ENCODE assay signal across 2 cellular contexts in the genomic region with DNA sequence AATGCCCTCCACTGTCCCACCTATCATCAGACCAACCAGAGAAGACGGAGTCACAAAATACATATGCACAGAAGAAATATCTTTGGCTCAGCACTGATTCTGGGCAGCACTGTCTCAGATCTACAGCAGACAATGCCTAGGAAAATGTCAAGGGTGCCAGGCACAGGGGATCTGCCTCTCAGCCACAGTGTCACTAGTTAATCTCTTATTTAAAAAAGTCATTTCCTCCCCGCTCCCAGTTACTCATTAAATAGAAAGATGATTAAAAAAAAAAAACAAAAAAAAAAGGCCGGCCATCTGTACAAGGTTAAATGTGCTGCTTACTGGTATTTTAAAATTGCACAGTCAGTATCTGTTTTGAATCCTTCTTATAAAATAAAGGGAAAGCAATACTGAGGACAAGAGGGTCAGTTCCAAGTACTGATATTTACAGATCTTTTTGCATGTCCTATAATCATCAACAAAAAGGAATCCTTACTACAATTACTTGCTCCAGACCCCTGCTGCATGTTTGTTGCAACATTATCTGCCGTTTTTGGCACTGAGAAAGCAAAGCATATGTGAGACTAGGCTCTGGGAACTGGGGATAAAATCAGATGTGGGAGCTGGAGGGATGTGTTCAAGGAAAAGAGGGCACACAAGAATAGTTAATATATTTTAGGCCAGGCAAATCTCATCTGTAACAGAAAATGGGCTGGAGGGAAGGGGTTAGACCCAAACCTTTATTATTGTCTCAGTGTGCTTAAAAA.
TF ChIP-seq lines count a peak whose summit lies in the region.

No MANE protein-coding gene starts in this region.

TF ChIP-seq in SK-N-SH, 30 proteins besides CTCF, POLR2A, EP300 and RAD21 (continued from another document):
- TF ChIP-seq, protein P1, sequence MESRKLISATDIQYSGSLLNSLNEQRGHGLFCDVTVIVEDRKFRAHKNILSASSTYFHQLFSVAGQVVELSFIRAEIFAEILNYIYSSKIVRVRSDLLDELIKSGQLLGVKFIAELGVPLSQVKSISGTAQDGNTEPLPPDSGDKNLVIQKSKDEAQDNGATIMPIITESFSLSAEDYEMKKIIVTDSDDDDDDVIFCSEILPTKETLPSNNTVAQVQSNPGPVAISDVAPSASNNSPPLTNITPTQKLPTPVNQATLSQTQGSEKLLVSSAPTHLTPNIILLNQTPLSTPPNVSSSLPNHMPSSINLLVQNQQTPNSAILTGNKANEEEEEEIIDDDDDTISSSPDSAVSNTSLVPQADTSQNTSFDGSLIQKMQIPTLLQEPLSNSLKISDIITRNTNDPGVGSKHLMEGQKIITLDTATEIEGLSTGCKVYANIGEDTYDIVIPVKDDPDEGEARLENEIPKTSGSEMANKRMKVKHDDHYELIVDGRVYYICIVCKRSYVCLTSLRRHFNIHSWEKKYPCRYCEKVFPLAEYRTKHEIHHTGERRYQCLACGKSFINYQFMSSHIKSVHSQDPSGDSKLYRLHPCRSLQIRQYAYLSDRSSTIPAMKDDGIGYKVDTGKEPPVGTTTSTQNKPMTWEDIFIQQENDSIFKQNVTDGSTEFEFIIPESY (IDR thresholded peaks at IDR 0.05; ENCODE audit: borderline replicate concordance, low read depth) = no peak
- no peak for TF ChIP-seq USF2 (IDR thresholded peaks at IDR 0.05; ENCODE audit: borderline replicate concordance, low read depth, low read length)
- TF ChIP-seq FOXM1 (IDR thresholded peaks at IDR 0.05; ENCODE audit: low read depth) = no peak
- no peak for TF ChIP-seq RCOR1 (IDR thresholded peaks at IDR 0.05; ENCODE audit: low read length)
- no peak for TF ChIP-seq FOXJ3 (CRISPR knock-in tag; IDR thresholded peaks at IDR 0.05)
- TF ChIP-seq MXI1 (IDR thresholded peaks at IDR 0.05; ENCODE audit: low read depth, low read length) = no peak
- no peak for TF ChIP-seq SIN3A (IDR thresholded peaks at IDR 0.05; ENCODE audit: borderline replicate concordance, low read depth, low read length)
- TF ChIP-seq USF1 (IDR thresholded peaks at IDR 0.05; ENCODE audit: borderline replicate concordance, low read depth) = no peak
- no peak for TF ChIP-seq MEF2A (IDR thresholded peaks at IDR 0.05; ENCODE audit: borderline replicate concordance, low read depth)

TF ChIP-seq in WTC11, 78 proteins besides CTCF, POLR2A, EP300 and RAD21 (continued from another document):
- TF ChIP-seq, protein P2, sequence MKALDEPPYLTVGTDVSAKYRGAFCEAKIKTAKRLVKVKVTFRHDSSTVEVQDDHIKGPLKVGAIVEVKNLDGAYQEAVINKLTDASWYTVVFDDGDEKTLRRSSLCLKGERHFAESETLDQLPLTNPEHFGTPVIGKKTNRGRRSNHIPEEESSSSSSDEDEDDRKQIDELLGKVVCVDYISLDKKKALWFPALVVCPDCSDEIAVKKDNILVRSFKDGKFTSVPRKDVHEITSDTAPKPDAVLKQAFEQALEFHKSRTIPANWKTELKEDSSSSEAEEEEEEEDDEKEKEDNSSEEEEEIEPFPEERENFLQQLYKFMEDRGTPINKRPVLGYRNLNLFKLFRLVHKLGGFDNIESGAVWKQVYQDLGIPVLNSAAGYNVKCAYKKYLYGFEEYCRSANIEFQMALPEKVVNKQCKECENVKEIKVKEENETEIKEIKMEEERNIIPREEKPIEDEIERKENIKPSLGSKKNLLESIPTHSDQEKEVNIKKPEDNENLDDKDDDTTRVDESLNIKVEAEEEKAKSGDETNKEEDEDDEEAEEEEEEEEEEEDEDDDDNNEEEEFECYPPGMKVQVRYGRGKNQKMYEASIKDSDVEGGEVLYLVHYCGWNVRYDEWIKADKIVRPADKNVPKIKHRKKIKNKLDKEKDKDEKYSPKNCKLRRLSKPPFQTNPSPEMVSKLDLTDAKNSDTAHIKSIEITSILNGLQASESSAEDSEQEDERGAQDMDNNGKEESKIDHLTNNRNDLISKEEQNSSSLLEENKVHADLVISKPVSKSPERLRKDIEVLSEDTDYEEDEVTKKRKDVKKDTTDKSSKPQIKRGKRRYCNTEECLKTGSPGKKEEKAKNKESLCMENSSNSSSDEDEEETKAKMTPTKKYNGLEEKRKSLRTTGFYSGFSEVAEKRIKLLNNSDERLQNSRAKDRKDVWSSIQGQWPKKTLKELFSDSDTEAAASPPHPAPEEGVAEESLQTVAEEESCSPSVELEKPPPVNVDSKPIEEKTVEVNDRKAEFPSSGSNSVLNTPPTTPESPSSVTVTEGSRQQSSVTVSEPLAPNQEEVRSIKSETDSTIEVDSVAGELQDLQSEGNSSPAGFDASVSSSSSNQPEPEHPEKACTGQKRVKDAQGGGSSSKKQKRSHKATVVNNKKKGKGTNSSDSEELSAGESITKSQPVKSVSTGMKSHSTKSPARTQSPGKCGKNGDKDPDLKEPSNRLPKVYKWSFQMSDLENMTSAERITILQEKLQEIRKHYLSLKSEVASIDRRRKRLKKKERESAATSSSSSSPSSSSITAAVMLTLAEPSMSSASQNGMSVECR (CRISPR knock-in tag; IDR thresholded peaks at IDR 0.05; ENCODE audit: borderline replicate concordance) = no peak
- TF ChIP-seq ZBTB21 (CRISPR knock-in tag; IDR thresholded peaks at IDR 0.05; ENCODE audit: borderline replicate concordance) (no peak), E2F4 (CRISPR knock-in tag; IDR thresholded peaks at IDR 0.05; ENCODE audit: borderline replicate concordance, low read depth) (no peak), USF1 (CRISPR knock-in tag; IDR thresholded peaks at IDR 0.05) (no peak), ZNF396 (CRISPR knock-in tag; IDR thresholded peaks at IDR 0.05; ENCODE audit: borderline replicate concordance) (no peak), ZNF317 (CRISPR knock-in tag; IDR thresholded peaks at IDR 0.05; ENCODE audit: borderline replicate concordance, low read depth) (no peak)
- TF ChIP-seq, protein P3, sequence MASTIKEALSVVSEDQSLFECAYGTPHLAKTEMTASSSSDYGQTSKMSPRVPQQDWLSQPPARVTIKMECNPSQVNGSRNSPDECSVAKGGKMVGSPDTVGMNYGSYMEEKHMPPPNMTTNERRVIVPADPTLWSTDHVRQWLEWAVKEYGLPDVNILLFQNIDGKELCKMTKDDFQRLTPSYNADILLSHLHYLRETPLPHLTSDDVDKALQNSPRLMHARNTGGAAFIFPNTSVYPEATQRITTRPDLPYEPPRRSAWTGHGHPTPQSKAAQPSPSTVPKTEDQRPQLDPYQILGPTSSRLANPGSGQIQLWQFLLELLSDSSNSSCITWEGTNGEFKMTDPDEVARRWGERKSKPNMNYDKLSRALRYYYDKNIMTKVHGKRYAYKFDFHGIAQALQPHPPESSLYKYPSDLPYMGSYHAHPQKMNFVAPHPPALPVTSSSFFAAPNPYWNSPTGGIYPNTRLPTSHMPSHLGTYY (CRISPR knock-in tag; IDR thresholded peaks at IDR 0.05) = no peak
